Comparison of ENCODE assay signal across 7 cellular contexts in genomic region chr3:107525101-107525953, GRCh38. TPM values are rescaled to one million over a fixed set of nuclear protein-coding genes. Genes with fewer than 3 reads are reported as not detected.
DNase-seq lines count a peak whose midpoint lies in the region; ATAC-seq and TF ChIP-seq lines count a peak whose summit lies in the region.

No MANE protein-coding gene starts in this region.

- H2BK120ac ChIP-seq in mesendoderm (ENCODE audit: low read depth, low read length) = no peak overlapping the region

- peaks cover 10% of the 10 kb centered on the region for H3K79me1 ChIP-seq in mesendoderm (ENCODE audit: low read length)

- no peak overlapping the region for H4K5ac ChIP-seq in mesendoderm (ENCODE audit: low read length)

- H3K27ac Mint-ChIP-seq in endothelial cell (ENCODE audit: unreplicated experiment) = peak overlapping the region; percentile 76
- H3K27ac Mint-ChIP-seq in stimulated activated memory B cell treated with anti-CD40 and anti-IgM and Interleukin-4, amounts not matched to agents 10 μg/mL and 1 μg/mL and 100 μg/mL, for 72 hours = peak overlapping the region; percentile 88

- H3K56ac ChIP-seq in mesendoderm (ENCODE audit: low read length) = peak overlapping the region; percentile 62

- TF ChIP-seq CTCF in GM12875 (IDR thresholded peaks at IDR 0.05; ENCODE audit: borderline replicate concordance, insufficient read depth, low read depth, low read length) (no peak), endothelial cell (IDR thresholded peaks at IDR 0.05; ENCODE audit: unreplicated experiment) (no peak)

- no peak overlapping the region for H2BK5ac ChIP-seq in mesendoderm (ENCODE audit: low read length)

- peaks cover 15% of the 10 kb centered on the region for H3K4me1 Mint-ChIP-seq in endothelial cell (ENCODE audit: unreplicated experiment)
- peaks cover 52% of the 10 kb centered on the region for H3K4me1 Mint-ChIP-seq in stimulated activated memory B cell treated with anti-CD40 and anti-IgM and Interleukin-4, amounts not matched to agents 10 μg/mL and 1 μg/mL and 100 μg/mL, for 72 hours

- no peak overlapping the region for H2BK15ac ChIP-seq in mesendoderm (replicated peaks; ENCODE audit: low read depth)

- H3K4ac ChIP-seq in mesendoderm (ENCODE audit: low read depth, low read length) = peak overlapping the region; percentile 48

- H3K9me3 Mint-ChIP-seq in endothelial cell (ENCODE audit: unreplicated experiment) = peaks cover 4% of the 10 kb centered on the region
- no peaks in the 10 kb centered on the region for H3K9me3 Mint-ChIP-seq in stimulated activated memory B cell treated with anti-CD40 and anti-IgM and Interleukin-4, amounts not matched to agents 10 μg/mL and 1 μg/mL and 100 μg/mL, for 72 hours

- peak overlapping the region; percentile 50 for H3K23ac ChIP-seq in mesendoderm (ENCODE audit: low read length)

- peak overlapping the region; percentile 95 for H4K8ac ChIP-seq in mesendoderm (ENCODE audit: low read depth, low read length)

- peak overlapping the region; percentile 84 for H3K9ac ChIP-seq in mesendoderm (ENCODE audit: low read length)

- ATAC-seq in stimulated activated memory B cell treated with anti-CD40 and anti-IgM and Interleukin-4, amounts not matched to agents 10 μg/mL and 1 μg/mL and 100 μg/mL, for 72 hours = no peak

- peak overlapping the region; percentile 66 for H3K4me3 ChIP-seq in GM12875 (ENCODE audit: low read depth, low read length)
- peak overlapping the region; percentile 78 for H3K4me3 ChIP-seq in mesendoderm (ENCODE audit: low read length)

- peak overlapping the region; percentile 22 for H3K27ac ChIP-seq in mesendoderm (ENCODE audit: low read depth, low read length)

- H3K27me3 ChIP-seq in mesendoderm (ENCODE audit: insufficient read depth, low read length, poor library complexity) = no peaks in the 10 kb centered on the region

- WGBS in mesendoderm (ENCODE audit: extremely low coverage, insufficient coverage, low lambda C conversion rate) = no CpG with 5 or more reads among the region's 66 CpGs

- H3K36me3 ChIP-seq in mesendoderm (ENCODE audit: control insufficient read depth, insufficient read depth, low read length) = no peaks in the 10 kb centered on the region

- peak overlapping the region; percentile 45 for H3K4me2 ChIP-seq in mesendoderm (ENCODE audit: low read length)

- H3K79me2 ChIP-seq in mesendoderm (ENCODE audit: control insufficient read depth, insufficient read depth, low read length) = peaks cover 11% of the 10 kb centered on the region

- peaks cover 11% of the 10 kb centered on the region for H3K36me3 Mint-ChIP-seq in endothelial cell (ENCODE audit: low read depth, unreplicated experiment)
- H3K36me3 Mint-ChIP-seq in stimulated activated memory B cell treated with anti-CD40 and anti-IgM and Interleukin-4, amounts not matched to agents 10 μg/mL and 1 μg/mL and 100 μg/mL, for 72 hours = peaks cover 6% of the 10 kb centered on the region

- peaks cover 5% of the 10 kb centered on the region for H3K27me3 Mint-ChIP-seq in endothelial cell (ENCODE audit: unreplicated experiment)
- no peaks in the 10 kb centered on the region for H3K27me3 Mint-ChIP-seq in stimulated activated memory B cell treated with anti-CD40 and anti-IgM and Interleukin-4, amounts not matched to agents 10 μg/mL and 1 μg/mL and 100 μg/mL, for 72 hours

- peak overlapping the region; percentile 99 for H3K18ac ChIP-seq in mesendoderm (ENCODE audit: low read length)

- DNase-seq in NAMALWA (ENCODE audit: low spot score) = peak; percentile 26
- DNase-seq in activated CD8-positive, alpha-beta memory T cell treated with anti-CD3 and anti-CD28 coated beads for 48 hours (ENCODE audit: low read depth in 2 of 3, low spot score in 2 of 3) = peak in 2 of 3 experiments; percentile 1 to 24
- DNase-seq in endothelial cell (ENCODE audit: low spot score) = peak; percentile 25
- DNase-seq in mesendoderm = peak; percentile 47
- DNase-seq in T1000 (lab: John Stamatoyannopoulos, UW) = no peak

- no peak overlapping the region for H2AK5ac ChIP-seq in mesendoderm (ENCODE audit: low read length)

- H3K4me3 Mint-ChIP-seq in endothelial cell (ENCODE audit: unreplicated experiment) = peak overlapping the region; percentile 99
- H3K4me3 Mint-ChIP-seq in stimulated activated memory B cell treated with anti-CD40 and anti-IgM and Interleukin-4, amounts not matched to agents 10 μg/mL and 1 μg/mL and 100 μg/mL, for 72 hours = peak overlapping the region; percentile 86

- peaks cover 3% of the 10 kb centered on the region for H3K4me1 ChIP-seq in mesendoderm (ENCODE audit: control insufficient read depth, low read depth, low read length)

RNA-seq across cellular contexts. Expression of gene BBX, which starts 2.6 kb away (rescaled TPM):
- 54.3 TPM for total RNA-seq in endothelial cell (ENCODE audit: unreplicated experiment)
- 24.0 TPM for polyA plus RNA-seq in mesendoderm (2013, experiment 1 of 2)
- 24.7 TPM for polyA plus RNA-seq in mesendoderm (2013, experiment 2 of 2)
